ENCODE assay signal across 13 cellular contexts in genomic region chr1:202023033-202023433, GRCh38. TPM values are rescaled to one million over a fixed set of nuclear protein-coding genes. Genes with fewer than 3 reads are reported as not detected.
DNase-seq lines count a peak whose midpoint lies in the region; ATAC-seq and TF ChIP-seq lines count a peak whose summit lies in the region.
"Had no signal": no experiment of that assay in that cellular context is flagged by ENCODE, and none has a peak within 500 bp of the region (broad histone marks: within the 10 kb centered on the region; RNA-seq: fewer than 3 reads in every experiment).

No MANE protein-coding gene starts in this region.

- H3K9me3 ChIP-seq in transverse colon = no peaks in the 10 kb centered on the region
- H3K9me3 ChIP-seq: neutrophil had no signal

- intact Hi-C loops in transverse colon (cut with DNase I; ENCODE audit: low total_unique reads) = no loop called here

- TF ChIP-seq EP300 in transverse colon (IDR thresholded peaks at IDR 0.05; ENCODE audit: low read depth) = peak; percentile 88

- DNase-seq in NCI-H1694 treated with DMSO at 0.1 percent for 48 hours (lab: John Stamatoyannopoulos, UW) (peak; percentile 6), NCI-H1694 (lab: John Stamatoyannopoulos, UW) (no peak), NCI-H748 treated with DMSO at 0.1 percent for 48 hours (lab: John Stamatoyannopoulos, UW) (peak; percentile 86), glomerular visceral epithelial cell (ENCODE audit: extremely low spot score) (peak; percentile 70), transverse colon (peak; percentile 93)
- DNase-seq: 8988T; activated T-cell treated with anti-CD3 and anti-CD28 coated beads, Interleukin-2, amount 50 U/mL, for 4 hours; cortex of kidney; stimulated activated CD4-positive, alpha-beta T cell treated with anti-CD3 and anti-CD28 coated beads, Interleukin-4, amount 100 ng/mL, for 24 hours had no signal

- peak overlapping the region; percentile 66 to 87 (median 84) for H3K27ac ChIP-seq in transverse colon
- H3K27ac ChIP-seq: neutrophil had no signal

- no peak for TF ChIP-seq POLR2A in transverse colon (IDR thresholded peaks at IDR 0.05)
- TF ChIP-seq POLR2A in GM18505 (IDR thresholded peaks at IDR 0.05; ENCODE audit: borderline replicate concordance, extremely low read depth, insufficient read depth, insufficient read length) = no peak

- no peak overlapping the region for H3K4me3 ChIP-seq in transverse colon

- H3K36me3 ChIP-seq in transverse colon = no peaks in the 10 kb centered on the region
- H3K36me3 ChIP-seq: neutrophil had no signal

- in situ Hi-C loops in transverse colon (cut with MboI; ENCODE audit: low pct_ligation_motif_present in 1 of 4, low pct_unique_long_range_greater_than_20kb in 1 of 4, low sequenced_read_pairs in 3 of 4) = no loop called here

- H3K4me1 ChIP-seq in transverse colon = peaks cover 0 to 36% (median 23%) of the 10 kb centered on the region in 4 donors

- TF ChIP-seq CTCF in transverse colon (IDR thresholded peaks at IDR 0.05) = no peak

- WGBS in transverse colon (ENCODE audit: low coverage in 1 of 2), 2 donors = 38 to 47% methylated on average over 3 to 6 of the region's 6 CpGs

- no peaks in the 10 kb centered on the region for H3K27me3 ChIP-seq in transverse colon

- no peak for ATAC-seq in HG02840 (IDR thresholded peaks at IDR 0.05; ENCODE audit: low FRiP score, unreplicated experiment)
- ATAC-seq in HG02970 (IDR thresholded peaks at IDR 0.05; ENCODE audit: low FRiP score, unreplicated experiment) = no peak
- no peak for ATAC-seq in GM18505 (IDR thresholded peaks at IDR 0.05; ENCODE audit: unreplicated experiment)
- ATAC-seq: activated T-cell treated with anti-CD3 and anti-CD28 coated beads, Interleukin-2, amount 50 U/mL, for 4 hours had no signal

RNA-seq across cellular contexts. Expression of gene ELF3, which starts 12.6 kb away (rescaled TPM):
- total RNA-seq in transverse colon = 1,000 to 10,000 TPM in 1 of 4 donors, 100 to 1,000 TPM in 3; 581 to 1,486 (median 902) TPM

RNA-seq across cellular contexts. Expression of gene RNPEP, which starts 40.6 kb away (rescaled TPM):
- 100 to 1,000 TPM; 118 to 285 (median 184) TPM for total RNA-seq in transverse colon
